ENCODE assay signal across 8 cellular contexts in the genomic region with DNA sequence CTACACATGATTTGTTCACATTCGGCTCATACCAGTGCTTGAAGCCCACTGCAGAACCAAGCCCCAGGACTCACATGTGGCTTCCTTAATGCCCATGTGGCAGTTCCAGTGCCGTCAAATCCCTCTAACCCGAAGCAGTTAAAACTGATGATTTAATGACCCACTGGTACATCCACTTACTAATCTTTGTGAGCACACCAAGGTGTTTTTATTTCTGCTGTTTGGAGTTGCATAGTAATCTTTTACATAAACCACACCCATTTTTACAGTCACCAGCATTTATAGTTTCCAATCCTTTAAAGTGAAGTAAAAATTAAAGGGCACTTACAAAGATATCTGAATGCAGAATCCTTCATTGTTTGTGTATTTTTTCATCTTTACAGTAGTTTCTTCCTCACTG.
"Had no signal": no experiment of that assay in that cellular context is flagged by ENCODE, and none has a peak within 500 bp of the region (broad histone marks: within the 10 kb centered on the region; RNA-seq: fewer than 3 reads in every experiment).

No MANE protein-coding gene starts in this region.

- ATAC-seq: activated CD4-positive, CD25-positive, alpha-beta regulatory T cell treated with anti-CD3 and anti-CD28 coated beads, Interleukin-2, amount 50 U/mL, for 24 hours; left lobe of liver had no signal

- DNase-seq: activated T-cell treated with anti-CD3 and anti-CD28 coated beads, Interleukin-2, amount 50 U/mL, for 24 hours; esophagus squamous epithelium; heart left ventricle; stomach; uterus had no signal

- H3K27ac Mint-ChIP-seq: activated T-cell treated with anti-CD3 and anti-CD28 coated beads, Interleukin-2, amount 50 U/mL, for 24 hours; T-helper 2 cell treated with Interferon-gamma antibody and Interleukin-4, amounts not matched to agents 5 μg/mL and 100 μg/mL, for 36 hours had no signal

- H3K9me3 Mint-ChIP-seq: T-helper 2 cell treated with Interferon-gamma antibody and Interleukin-4, amounts not matched to agents 5 μg/mL and 100 μg/mL, for 36 hours had no signal

- H3K4me3 Mint-ChIP-seq: activated T-cell treated with anti-CD3 and anti-CD28 coated beads, Interleukin-2, amount 50 U/mL, for 24 hours; T-helper 2 cell treated with Interferon-gamma antibody and Interleukin-4, amounts not matched to agents 5 μg/mL and 100 μg/mL, for 36 hours had no signal
